In the genomic region with DNA sequence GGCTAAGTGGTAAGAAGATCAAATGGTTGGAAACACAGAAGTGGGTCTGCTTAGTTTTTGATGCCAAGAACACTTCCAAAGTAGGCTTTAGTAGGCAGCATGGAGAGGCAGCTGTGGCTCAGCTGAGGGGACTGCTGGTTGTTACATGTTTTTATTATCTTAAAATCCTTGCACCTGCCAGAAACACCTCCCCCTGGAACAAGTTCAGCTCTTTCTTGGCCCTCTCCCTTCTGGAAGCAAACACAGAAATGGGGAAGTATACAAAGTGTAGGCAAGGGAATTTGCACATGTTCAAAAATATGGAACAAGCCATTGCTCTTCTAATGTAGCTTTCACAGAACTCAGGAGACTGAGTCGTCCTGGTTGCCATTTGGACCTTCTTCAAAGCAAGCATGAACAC, we compare ENCODE assay signal across 19 cellular contexts.
DNase-seq lines count a peak whose midpoint lies in the region; ATAC-seq and TF ChIP-seq lines count a peak whose summit lies in the region.
"Had no signal": no experiment of that assay in that cellular context is flagged by ENCODE, and none has a peak within 500 bp of the region (broad histone marks: within the 10 kb centered on the region; RNA-seq: fewer than 3 reads in every experiment).

No MANE protein-coding gene starts in this region.

- no peak overlapping the region for H2BK5ac ChIP-seq in IMR-90 (ENCODE audit: low read depth, low read length, poor library complexity, severe bottlenecking)

- H4K8ac ChIP-seq in IMR-90 (ENCODE audit: low read depth in 2 of 2, low read length in 2 of 2): no peak overlapping the region

- H3K23ac ChIP-seq in IMR-90 (ENCODE audit: low read depth, low read length): no peak overlapping the region

- H3K9me3 ChIP-seq in IMR-90 (ENCODE audit: control insufficient read depth, insufficient read depth, low read length) (no peaks in the 10 kb centered on the region), fibroblast of lung (ENCODE audit: control insufficient read depth, insufficient read depth, low read depth, low read length) (no peaks in the 10 kb centered on the region), Caco-2 (no peaks in the 10 kb centered on the region)
- H3K9me3 ChIP-seq: A549, BLaER1, SK-N-SH had no signal

- H3K36me3 Mint-ChIP-seq in Caco-2 (ENCODE audit: insufficient read depth, unreplicated experiment): no peaks in the 10 kb centered on the region

- no peak overlapping the region for H3K14ac ChIP-seq in IMR-90 (replicated peaks; ENCODE audit: low read depth, low read length)

- CTCF ChIA-PET in IMR-90 (lab: Yijun Ruan, JAX) (interaction anchor here (0.8 kb wide), 1 partner anchor 10 kb away, joined by 4 read pairs; no protein-coding TSS in a partner anchor), Caco-2 (lab: Charles Lee) (no interaction called here)

- no peak overlapping the region for H2BK120ac ChIP-seq in IMR-90 (ENCODE audit: low read depth, low read length)

- H3K4me1 Mint-ChIP-seq in Caco-2 (ENCODE audit: low read depth, unreplicated experiment): no peaks in the 10 kb centered on the region

- H4K20me1 ChIP-seq in IMR-90 (ENCODE audit: insufficient read depth, low read length) (no peaks in the 10 kb centered on the region), fibroblast of lung (ENCODE audit: control insufficient read depth, extremely low read depth, insufficient read depth, low read length) (no peaks in the 10 kb centered on the region)
- H4K20me1 ChIP-seq: BLaER1 had no signal

- no peak overlapping the region for H2BK15ac ChIP-seq in IMR-90 (ENCODE audit: low read depth, low read length)

- peak overlapping the region; percentile 42; the same call in 1 of the 2 replicates for H4K5ac ChIP-seq in IMR-90 (ENCODE audit: low read depth, low read length)

- no peak overlapping the region for H2AK9ac ChIP-seq in IMR-90 (replicated peaks; ENCODE audit: low read depth, low read length, poor library complexity)

- H3K27me3 Mint-ChIP-seq in Caco-2 (ENCODE audit: insufficient read depth, unreplicated experiment): peaks cover 6% of the 10 kb centered on the region
- H3K27me3 Mint-ChIP-seq: CD4-positive, alpha-beta T cell had no signal

- no peak overlapping the region for H2BK20ac ChIP-seq in IMR-90 (ENCODE audit: low read depth, low read length)

- H3K4me1 ChIP-seq in ACC112 (ENCODE audit: control insufficient read depth, insufficient read depth, low read length, unreplicated experiment): no peaks in the 10 kb centered on the region
- H3K4me1 ChIP-seq in IMR-90 (ENCODE audit: control insufficient read depth, insufficient read depth, low read length): no peaks in the 10 kb centered on the region
- H3K4me1 ChIP-seq in fibroblast of lung (ENCODE audit: control insufficient read depth, extremely low read depth, insufficient read depth, low read length): no peaks in the 10 kb centered on the region
- H3K4me1 ChIP-seq in Caco-2: no peaks in the 10 kb centered on the region
- H3K4me1 ChIP-seq: A549 had no signal

- TF ChIP-seq RAD21 in IMR-90 (IDR thresholded peaks at IDR 0.05; ENCODE audit: low read length): no peak

- no peak overlapping the region for H4K91ac ChIP-seq in IMR-90 (ENCODE audit: insufficient read depth, low read depth, low read length)

- TF ChIP-seq CTCF in IMR-90 (conservative IDR thresholded peaks at IDR 0.05; ENCODE audit: low read depth, low read length) (no peak), fibroblast of lung (conservative IDR thresholded peaks at IDR 0.05 in 1 of 2, IDR thresholded peaks at IDR 0.05 in 1 of 2; ENCODE audit: low read depth in 1 of 2, low read length in 2 of 2) (no peak), Caco-2 (IDR thresholded peaks at IDR 0.05; ENCODE audit: insufficient read depth in 1 of 2, low read depth in 1 of 2, low read length in 1 of 2, severe bottlenecking in 1 of 2, unreplicated experiment in 1 of 2) (no peak), omental fat pad (IDR thresholded peaks at IDR 0.05) (no peak)

- H3K27ac Mint-ChIP-seq in Caco-2 (ENCODE audit: unreplicated experiment): no peak overlapping the region
- H3K27ac Mint-ChIP-seq: CD4-positive, alpha-beta T cell had no signal

- H3K18ac ChIP-seq in IMR-90 (ENCODE audit: low read depth, low read length): no peak overlapping the region

- peak overlapping the region; percentile 64 for H2AFZ ChIP-seq in ACC112 (ENCODE audit: low read length, unreplicated experiment)
- no peak overlapping the region for H2AFZ ChIP-seq in IMR-90 (replicated peaks; ENCODE audit: low read length, poor library complexity)
- peak overlapping the region; percentile 67 for H2AFZ ChIP-seq in fibroblast of lung (ENCODE audit: low read length)

- H3K9me1 ChIP-seq in IMR-90 (ENCODE audit: insufficient read depth, low read length): no peaks in the 10 kb centered on the region

- intact Hi-C loops in IMR-90 (cut with micrococcal nuclease) (no loop called here), Caco-2 (cut with micrococcal nuclease; ENCODE audit: unreplicated experiment) (no loop called here)

- no peak overlapping the region for H3K4me3 Mint-ChIP-seq in Caco-2 (ENCODE audit: unreplicated experiment)
- H3K4me3 Mint-ChIP-seq: CD4-positive, alpha-beta T cell had no signal

- WGBS in IMR-90 (ENCODE audit: extremely low coverage in 2 of 2, insufficient read length in 1 of 2), 2 experiments: no CpG with 5 or more reads among the region's 1 CpG

- no peak for ATAC-seq in IMR-90 (ENCODE audit: low read depth)
- ATAC-seq in omental fat pad (ENCODE audit: low FRiP score): no peak
- ATAC-seq: A549, Panc1 had no signal

- H3K79me2 ChIP-seq in ACC112 (ENCODE audit: control insufficient read depth, insufficient read depth, low read length, unreplicated experiment) (no peaks in the 10 kb centered on the region), fibroblast of lung (ENCODE audit: control insufficient read depth, insufficient read depth, low read length) (no peaks in the 10 kb centered on the region)

- H3K4me3 ChIP-seq in ACC112 (ENCODE audit: low read depth, low read length) (no peak overlapping the region), IMR-90 (ENCODE audit: insufficient read depth, low read depth, low read length) (no peak overlapping the region), fibroblast of lung (replicated peaks in 1 of 4; ENCODE audit: control extremely low read depth in 1 of 4, insufficient read depth in 1 of 4, low read depth in 3 of 4, low read length in 4 of 4) (no peak overlapping the region), Caco-2 (ENCODE audit: low read depth, low read length) (no peak overlapping the region)
- H3K4me3 ChIP-seq: A549, BLaER1 had no signal

- in situ Hi-C loops in IMR-90 (cut with MboI; ENCODE audit: low sequenced_read_pairs): no loop called here

- dilution Hi-C loops in IMR-90 (cut with HindIII; ENCODE audit: low sequenced_read_pairs, unreplicated experiment): no loop called here

- no peak for DNase-seq in IMR-90
- peak; percentile 7 for DNase-seq in NCI-H2196 treated with DMSO at 0.1 percent for 48 hours (lab: John Stamatoyannopoulos, UW; ENCODE audit: unreplicated experiment)
- no peak for DNase-seq in fibroblast of lung (ENCODE audit: low read depth in 2 of 2)
- no peak for DNase-seq in Caco-2
- DNase-seq in stimulated activated CD8-positive, alpha-beta memory T cell treated with anti-CD3 and anti-CD28 coated beads, Interleukin-4, amount 100 ng/mL, for 48 hours: no peak
- DNase-seq in omental fat pad (ENCODE audit: low spot score): no peak
- DNase-seq: CD4-positive, alpha-beta T cell; DMS53; MV-4-11; NCI-H1436; NCI-H187 treated with DMSO at 0.1 percent for 48 hours; NCI-H2171; NCI-H69; SIG-M5; SK-N-SH had no signal

- H3K4me2 ChIP-seq in IMR-90 (ENCODE audit: low read depth, low read length) (no peak overlapping the region), fibroblast of lung (ENCODE audit: extremely low read depth, insufficient read depth, low read length) (no peak overlapping the region)
- H3K4me2 ChIP-seq: A549 had no signal

- BruUV-seq in IMR-90 (replicated peaks; lab: Mats Ljungman, UMichigan): no TSS peak
- BruUV-seq in Caco-2 (replicated peaks; lab: Mats Ljungman, UMichigan): no TSS peak

- TF ChIP-seq POLR2A in IMR-90 (IDR thresholded peaks at IDR 0.05; ENCODE audit: low read depth, low read length): no peak

- no peaks in the 10 kb centered on the region for H3K9me3 Mint-ChIP-seq in Caco-2 (ENCODE audit: unreplicated experiment)

- H3K79me1 ChIP-seq in IMR-90 (ENCODE audit: low read depth in 1 of 2, low read length in 2 of 2): no peaks in the 10 kb centered on the region

- no peak overlapping the region for H3K56ac ChIP-seq in IMR-90 (ENCODE audit: extremely low read depth, insufficient read depth, low read length)

- H3K27me3 ChIP-seq in ACC112 (ENCODE audit: insufficient read depth, low read length) (no peaks in the 10 kb centered on the region), IMR-90 (ENCODE audit: control insufficient read depth, insufficient read depth, low read length) (no peaks in the 10 kb centered on the region; the same call in 1 of the 2 replicates), fibroblast of lung (ENCODE audit: control insufficient read depth, insufficient read depth, low read length) (no peaks in the 10 kb centered on the region), Caco-2 (replicated peaks; ENCODE audit: control insufficient read depth, insufficient read depth, low read length) (no peaks in the 10 kb centered on the region)
- H3K27me3 ChIP-seq: BLaER1 had no signal

- H3K36me3 ChIP-seq in ACC112 (ENCODE audit: insufficient read depth, low read length) (no peaks in the 10 kb centered on the region), IMR-90 (ENCODE audit: control insufficient read depth, insufficient read depth, low read length) (no peaks in the 10 kb centered on the region), fibroblast of lung (ENCODE audit: control insufficient read depth, insufficient read depth, low read length) (no peaks in the 10 kb centered on the region), Caco-2 (ENCODE audit: control insufficient read depth, insufficient read depth, low read length) (no peaks in the 10 kb centered on the region)
- H3K36me3 ChIP-seq: BLaER1 had no signal

- H3K27ac ChIP-seq in ACC112 (ENCODE audit: low read depth, low read length): no peak overlapping the region
- H3K27ac ChIP-seq in IMR-90 (ENCODE audit: insufficient read depth, low read length): no peak overlapping the region
- H3K27ac ChIP-seq in fibroblast of lung (ENCODE audit: insufficient read depth, low read length): no peak overlapping the region
- H3K27ac ChIP-seq: A549, BLaER1 had no signal

- POLR2A ChIA-PET in IMR-90 (lab: Charles Lee; ENCODE audit: unreplicated experiment): no interaction called here
- POLR2A ChIA-PET in Caco-2 (lab: Charles Lee): no interaction called here

- H2AK5ac ChIP-seq in IMR-90 (ENCODE audit: low read depth, low read length): no peak overlapping the region

- H3K9ac ChIP-seq in IMR-90 (ENCODE audit: low read depth, low read length) (no peak overlapping the region), fibroblast of lung (ENCODE audit: insufficient read depth, low read length) (no peak overlapping the region)
- H3K9ac ChIP-seq: BLaER1, SK-N-SH had no signal

- no peak overlapping the region for H3K4ac ChIP-seq in IMR-90 (ENCODE audit: low read depth, low read length)

TF ChIP-seq in IMR-90, 13 proteins besides CTCF, POLR2A, EP300 and RAD21 (continues in another document):
- TF ChIP-seq RFX5 (IDR thresholded peaks at IDR 0.05; ENCODE audit: low read depth, low read length) (no peak), BHLHE40 (IDR thresholded peaks at IDR 0.05; ENCODE audit: low read depth, low read length) (no peak), MAFK (IDR thresholded peaks at IDR 0.05; ENCODE audit: low read depth, low read length) (no peak)
